21 cellular contexts compared by ENCODE assay signal in the genomic region with DNA sequence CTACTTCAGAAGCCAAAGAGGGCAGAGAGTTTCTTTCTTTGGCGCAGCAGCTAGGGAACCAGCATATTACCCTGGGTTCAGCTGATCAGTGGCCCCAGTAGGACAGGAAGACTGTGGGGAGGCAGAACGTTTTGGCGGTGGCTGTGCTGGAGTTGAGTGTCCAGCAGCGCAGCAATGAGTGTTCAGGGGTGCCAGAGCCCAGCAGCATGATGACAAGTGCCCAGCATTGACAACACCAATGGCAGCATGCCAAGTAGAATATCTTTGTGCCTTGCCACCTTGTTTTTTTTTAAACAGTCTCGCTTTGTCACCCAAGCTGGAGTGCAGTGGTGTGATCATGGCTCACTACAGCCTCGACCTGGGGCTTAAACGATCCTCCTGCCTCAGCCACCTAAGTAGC.
DNase-seq lines count a peak whose midpoint lies in the region; ATAC-seq, FAIRE-seq and TF ChIP-seq lines count a peak whose summit lies in the region.
"Had no signal": no experiment of that assay in that cellular context is flagged by ENCODE, and none has a peak within 500 bp of the region (broad histone marks: within the 10 kb centered on the region; RNA-seq: fewer than 3 reads in every experiment).

No MANE protein-coding gene starts in this region.

- H3K9me3 ChIP-seq in endothelial cell of umbilical vein (replicated peaks; ENCODE audit: control insufficient read depth, insufficient read depth, low read length) (no peaks in the 10 kb centered on the region), smooth muscle cell (replicated peaks; ENCODE audit: low read depth) (no peaks in the 10 kb centered on the region)
- H3K9me3 ChIP-seq: BLaER1, SJSA1 had no signal

- no peaks in the 10 kb centered on the region for H3K79me2 ChIP-seq in endothelial cell of umbilical vein (ENCODE audit: control insufficient read depth, insufficient read depth, low read length)
- no peaks in the 10 kb centered on the region for H3K79me2 ChIP-seq in smooth muscle cell (ENCODE audit: low read depth)

- H3K4me3 ChIP-seq in endothelial cell of umbilical vein (replicated peaks in 1 of 3; ENCODE audit: insufficient read depth in 1 of 3, low read depth in 1 of 3, low read length in 3 of 3) = no peak overlapping the region
- H3K4me3 ChIP-seq in smooth muscle cell = no peak overlapping the region
- H3K4me3 ChIP-seq: BLaER1, PC-9, SJSA1 had no signal

- H3K9me1 ChIP-seq in endothelial cell of umbilical vein (replicated peaks; ENCODE audit: control insufficient read depth, extremely low read depth, insufficient read depth, low read length) = no peaks in the 10 kb centered on the region

- H3K36me3 ChIP-seq in endothelial cell of umbilical vein (ENCODE audit: control insufficient read depth in 2 of 2, extremely low read depth in 1 of 2, insufficient read depth in 2 of 2, low read length in 2 of 2) (no peaks in the 10 kb centered on the region), smooth muscle cell (ENCODE audit: low read depth) (no peaks in the 10 kb centered on the region)
- H3K36me3 ChIP-seq: BLaER1, SJSA1 had no signal

- dilution Hi-C loops in endothelial cell of umbilical vein (cut with MboI; ENCODE audit: extremely low pct_ligation_motif_present, low sequenced_read_pairs) = loop anchor here (25.0 kb wide), 1 partner anchor 113 kb away; a partner anchor contains a TSS

- H3K9ac ChIP-seq in endothelial cell of umbilical vein (replicated peaks; ENCODE audit: extremely low read depth, insufficient read depth, low read length) = no peak overlapping the region
- no peak overlapping the region for H3K9ac ChIP-seq in smooth muscle cell (ENCODE audit: low read depth)
- H3K9ac ChIP-seq: BLaER1, KMS-11 had no signal

- WGBS in smooth muscle cell (ENCODE audit: low lambda C conversion rate) = 96% methylated on average over 7 of the region's 7 CpGs

- H3K4me1 ChIP-seq in endothelial cell of umbilical vein (ENCODE audit: control insufficient read depth, extremely low read depth, insufficient read depth, low read length) (peaks cover 31% of the 10 kb centered on the region), smooth muscle cell (ENCODE audit: low read depth) (peaks cover 16% of the 10 kb centered on the region)

- H3K27me3 ChIP-seq in endothelial cell of umbilical vein (ENCODE audit: control insufficient read depth in 2 of 2, insufficient read depth in 2 of 2, low read length in 2 of 2) (no peaks in the 10 kb centered on the region), smooth muscle cell (ENCODE audit: low read depth) (no peaks in the 10 kb centered on the region)
- H3K27me3 ChIP-seq: BLaER1, SJSA1 had no signal

- no peak for TF ChIP-seq POLR2A in endothelial cell of umbilical vein (IDR thresholded peaks at IDR 0.05; ENCODE audit: low read depth, low read length)

- CTCF ChIA-PET in endothelial cell of umbilical vein (lab: Charles Lee) = interaction anchor here (0.8 kb wide), 1 partner anchor 486 kb away, joined by 3 read pairs; no protein-coding TSS in a partner anchor

- no TSS peak for BruUV-seq in endothelial cell of umbilical vein (replicated peaks; lab: Mats Ljungman, UMichigan)

- H4K20me1 ChIP-seq in endothelial cell of umbilical vein (replicated peaks; ENCODE audit: control insufficient read depth, extremely low read depth, insufficient read depth, low read length) = no peaks in the 10 kb centered on the region
- H4K20me1 ChIP-seq in smooth muscle cell (ENCODE audit: low read depth) = no peaks in the 10 kb centered on the region
- H4K20me1 ChIP-seq: BLaER1 had no signal

- FAIRE-seq in endothelial cell of umbilical vein (lab: Jason Lieb, UNC) = no peak
- FAIRE-seq: HepG2 had no signal

- no peak for TF ChIP-seq CTCF in endothelial cell of umbilical vein (IDR thresholded peaks at IDR 0.05; ENCODE audit: extremely low read depth in 1 of 2, insufficient read depth in 1 of 2, low read depth in 1 of 2, low read length in 2 of 2)
- TF ChIP-seq CTCF in smooth muscle cell (IDR thresholded peaks at IDR 0.05; ENCODE audit: borderline replicate concordance, insufficient read depth, poor library complexity, severe bottlenecking) = no peak

- H3K27ac ChIP-seq in endothelial cell of umbilical vein (ENCODE audit: insufficient read depth, low read depth, low read length) (no peak overlapping the region), smooth muscle cell (ENCODE audit: low read depth) (no peak overlapping the region)
- H3K27ac ChIP-seq: BLaER1, KMS-11, PC-9, RWPE1, SJSA1 had no signal

- H3K4me2 ChIP-seq in endothelial cell of umbilical vein (ENCODE audit: insufficient read depth, low read length) (no peak overlapping the region), smooth muscle cell (no peak overlapping the region)
- H3K4me2 ChIP-seq: BLaER1, KMS-11, PC-9 had no signal

- no peak for DNase-seq in Right ventricle myocardium superior
- DNase-seq in Right ventricle myocardium inferior (ENCODE audit: missing footprints) = no peak
- peak; percentile 12 for DNase-seq in LoVo (ENCODE audit: low spot score)
- no peak for DNase-seq in endothelial cell of umbilical vein (ENCODE audit: low read depth, low spot score)
- no peak for DNase-seq in smooth muscle cell (lab: John Stamatoyannopoulos, UW; ENCODE audit: unreplicated experiment)
- DNase-seq in kidney glomerular epithelial cell (lab: John Stamatoyannopoulos, UW) = no peak
- DNase-seq: CD8-positive, alpha-beta T cell; DMS79; H7; NCI-H1436 treated with DMSO at 0.1 percent for 48 hours; NCI-H2029; NCI-H510A; NCI-H82; PC-9 had no signal

- POLR2A ChIA-PET in endothelial cell of umbilical vein (lab: Charles Lee) = no interaction called here

- intact Hi-C loops in Right ventricle myocardium superior (cut with DNase I) = no loop called here
- intact Hi-C loops in Right ventricle myocardium inferior (cut with DNase I) = loop anchor here (5.0 kb wide), 1 partner anchor 183 kb away; no protein-coding TSS in a partner anchor
- intact Hi-C loops in endothelial cell of umbilical vein (cut with micrococcal nuclease) = no loop called here

- ATAC-seq in Right ventricle myocardium superior (ENCODE audit: poor library complexity) (peak; percentile 40), Right ventricle myocardium inferior (no peak), HG02642 (IDR thresholded peaks at IDR 0.05; ENCODE audit: poor library complexity, unreplicated experiment) (no peak), GM21737 (IDR thresholded peaks at IDR 0.05; ENCODE audit: unreplicated experiment) (no peak)
- ATAC-seq: CD8-positive, alpha-beta T cell; HepG2 had no signal

- H2AFZ ChIP-seq in endothelial cell of umbilical vein (ENCODE audit: low read depth, low read length) = peak overlapping the region; percentile 12
- peak overlapping the region; percentile 43 for H2AFZ ChIP-seq in smooth muscle cell (ENCODE audit: low read depth)
- H2AFZ ChIP-seq: PC-9 had no signal

- H3F3A ChIP-seq in smooth muscle cell (ENCODE audit: low read depth) = peaks cover 19% of the 10 kb centered on the region

TF ChIP-seq in endothelial cell of umbilical vein, 7 proteins besides CTCF, POLR2A, EP300 and RAD21:
- no peak for TF ChIP-seq GATA2 (IDR thresholded peaks at IDR 0.05; ENCODE audit: insufficient read depth, insufficient read length, low read depth, low read length)
- no peak for TF ChIP-seq POLR2AphosphoS5 (IDR thresholded peaks at IDR 0.05; ENCODE audit: insufficient read depth, low read depth, low read length)
- TF ChIP-seq MYC (IDR thresholded peaks at IDR 0.05; ENCODE audit: low read depth, low read length) = no peak
- TF ChIP-seq EZH2 (IDR thresholded peaks at IDR 0.05; ENCODE audit: borderline replicate concordance, low read depth, low read length, severe bottlenecking) = no peak
- TF ChIP-seq JUN (IDR thresholded peaks at IDR 0.05; ENCODE audit: borderline replicate concordance, insufficient read depth, insufficient read length, low read depth) = no peak
